ENCODE assay signal across 14 cellular contexts in genomic region chr3:7536921-7537320, GRCh38.
DNase-seq lines count a peak whose midpoint lies in the region; ATAC-seq and TF ChIP-seq lines count a peak whose summit lies in the region.
"Had no signal": no experiment of that assay in that cellular context is flagged by ENCODE, and none has a peak within 500 bp of the region (broad histone marks: within the 10 kb centered on the region; RNA-seq: fewer than 3 reads in every experiment).

No MANE protein-coding gene starts in this region.

- H3F3A ChIP-seq in PC-9 (ENCODE audit: insufficient read depth, low read depth), result no peaks in the 10 kb centered on the region

- TF ChIP-seq POLR2A in thyroid gland (IDR thresholded peaks at IDR 0.05), result no peak

- no peak overlapping the region for H2AFZ ChIP-seq in PC-9
- H2AFZ ChIP-seq: GM23338 had no signal

- H3K4me3 ChIP-seq in thyroid gland (replicated peaks in 1 of 3) (no peak overlapping the region), PC-9 (no peak overlapping the region)
- H3K4me3 ChIP-seq: GM23338 had no signal

- POLR2A ChIA-PET in PC-9 (lab: Charles Lee; ENCODE audit: unreplicated experiment), result no interaction called here

- CTCF ChIA-PET in PC-9 (lab: Charles Lee), result no interaction called here

- no peaks in the 10 kb centered on the region for H3K9me2 ChIP-seq in PC-9 (ENCODE audit: insufficient read depth)

- no peak overlapping the region for H3K4me2 ChIP-seq in PC-9
- H3K4me2 ChIP-seq: GM23338 had no signal

- H3K9me3 ChIP-seq in thyroid gland, result no peaks in the 10 kb centered on the region
- H3K9me3 ChIP-seq in PC-9 (ENCODE audit: insufficient read depth, low read depth), result no peaks in the 10 kb centered on the region
- H3K9me3 ChIP-seq: Caco-2 had no signal

- H3K79me2 ChIP-seq in PC-9 (ENCODE audit: low read depth), result no peaks in the 10 kb centered on the region

- ATAC-seq in HG02798 (IDR thresholded peaks at IDR 0.05; ENCODE audit: poor library complexity, unreplicated experiment) (no peak), HG03045 (IDR thresholded peaks at IDR 0.05; ENCODE audit: unreplicated experiment) (no peak)
- ATAC-seq: GM23338 had no signal

- BruUV-seq in PC-9 (replicated peaks; lab: Mats Ljungman, UMichigan), result no TSS peak

- peaks cover 12 to 19% of the 10 kb centered on the region in 2 donors for H3K4me1 ChIP-seq in thyroid gland
- H3K4me1 ChIP-seq in PC-9 (replicated peaks; ENCODE audit: insufficient read depth), result no peaks in the 10 kb centered on the region
- H3K4me1 ChIP-seq: Caco-2 had no signal

- no peaks in the 10 kb centered on the region for H4K20me1 ChIP-seq in PC-9 (ENCODE audit: insufficient read depth)

- H3K36me3 ChIP-seq in thyroid gland, result no peaks in the 10 kb centered on the region
- H3K36me3 ChIP-seq in PC-9 (ENCODE audit: low read depth), result no peaks in the 10 kb centered on the region

- DNase-seq in DMS53 treated with DMSO at 0.1 percent for 48 hours (lab: John Stamatoyannopoulos, UW; ENCODE audit: unreplicated experiment) (peak; percentile 24), DMS79 treated with DMSO at 0.1 percent for 48 hours (lab: John Stamatoyannopoulos, UW) (peak; percentile 77), NCI-H510A treated with DMSO at 0.1 percent for 48 hours (lab: John Stamatoyannopoulos, UW) (peak; percentile 46), thyroid gland (peak; percentile 58 to 60), PC-9 (no peak)
- DNase-seq: ACHN; Caco-2; CD4-positive, alpha-beta T cell; HCEC 1CT; KG1 had no signal

- H3K27me3 ChIP-seq in thyroid gland (no peaks in the 10 kb centered on the region), PC-9 (ENCODE audit: insufficient read depth, low read depth) (no peaks in the 10 kb centered on the region)

- WGBS in thyroid gland, 2 donors, result 37 to 39% methylated on average over 1 of the region's 1 CpG

- peak overlapping the region in 2 of 3 donors; percentile 48 to 64 for H3K27ac ChIP-seq in thyroid gland
- no peak overlapping the region for H3K27ac ChIP-seq in PC-9
- H3K27ac ChIP-seq: C4-2B had no signal

- TF ChIP-seq CTCF in thyroid gland (IDR thresholded peaks at IDR 0.05) (no peak), PC-9 (conservative IDR thresholded peaks at IDR 0.05) (no peak)

- intact Hi-C loops in thyroid gland (cut with DNase I) (no loop called here), PC-9 (cut with micrococcal nuclease; ENCODE audit: unreplicated experiment) (no loop called here)

Comparison
In these comparisons a context has a peak if more than half of its experiments do, and no peak if none do; other contexts are left out.
1. DNase-seq: peak in DMS53 treated with DMSO at 0.1 percent for 48 hours (single experiment), DMS79 treated with DMSO at 0.1 percent for 48 hours (single experiment), NCI-H510A treated with DMSO at 0.1 percent for 48 hours (single experiment) and thyroid gland (2 of 2); none in PC-9 (0 of 2).